ENCODE assay signal across 8 cellular contexts in the genomic region with DNA sequence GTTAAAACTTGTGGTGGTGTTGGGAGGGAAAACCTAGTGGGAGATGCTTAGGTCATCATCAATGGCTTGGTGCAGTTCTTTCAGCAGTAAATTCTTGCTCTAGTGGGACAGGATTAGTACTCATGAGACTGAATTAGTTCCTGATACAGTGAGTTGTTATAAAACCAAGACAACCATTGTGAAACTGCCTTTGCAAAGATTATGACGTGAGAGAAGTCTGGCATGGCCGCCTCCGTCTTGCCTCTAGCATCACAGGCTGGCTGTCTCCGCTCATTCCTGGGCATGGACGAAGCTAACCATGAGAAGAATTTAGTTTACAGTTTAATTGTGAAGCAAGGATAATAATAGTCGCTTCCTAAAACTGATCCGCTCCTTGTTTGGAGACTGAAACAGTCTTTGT.
DNase-seq lines count a peak whose midpoint lies in the region; ATAC-seq and TF ChIP-seq lines count a peak whose summit lies in the region.

No MANE protein-coding gene starts in this region.

- no peaks in the 10 kb centered on the region for H3K9me3 ChIP-seq in Panc1 (ENCODE audit: control insufficient read depth, insufficient read depth, low read depth, low read length)
- peaks cover 0 to under 1% of the 10 kb centered on the region in 2 donors for H3K9me3 ChIP-seq in right atrium auricular region

- H3K27ac ChIP-seq in Panc1 (ENCODE audit: low read length) (no peak overlapping the region), right atrium auricular region (no peak overlapping the region), foreskin keratinocyte (no peak overlapping the region)

- no TSS peak for BruUV-seq in Panc1 (replicated peaks; lab: Mats Ljungman, UMichigan)

- H3K27me3 ChIP-seq in Panc1 (ENCODE audit: control insufficient read depth, insufficient read depth, low read length) (no peaks in the 10 kb centered on the region), right atrium auricular region (no peaks in the 10 kb centered on the region), foreskin keratinocyte (no peaks in the 10 kb centered on the region)

- POLR2A ChIA-PET in Panc1 (lab: Charles Lee), result no interaction called here

- ATAC-seq in GM18909 (IDR thresholded peaks at IDR 0.05; ENCODE audit: poor library complexity, unreplicated experiment) (peak; percentile 67), HG02852 (IDR thresholded peaks at IDR 0.05; ENCODE audit: unreplicated experiment) (peak; percentile 78), Panc1 (0 out of 2 replicates have a peak, but pooled peaks have one; percentile 48), foreskin keratinocyte (no peak)

- TF ChIP-seq CTCF in Panc1 (IDR thresholded peaks at IDR 0.05) (no peak), retinal pigment epithelial cell (conservative IDR thresholded peaks at IDR 0.05; ENCODE audit: low read depth, low read length) (no peak), right atrium auricular region (IDR thresholded peaks at IDR 0.05) (no peak), foreskin keratinocyte (conservative IDR thresholded peaks at IDR 0.05) (no peak)

- H3K4me3 ChIP-seq in Panc1 (ENCODE audit: low read depth in 2 of 2, low read length in 2 of 2) (no peak overlapping the region), retinal pigment epithelial cell (ENCODE audit: low read length) (no peak overlapping the region), right atrium auricular region (no peak overlapping the region)

- in situ Hi-C loops in Panc1 (cut with HindIII; ENCODE audit: low pct_unique_long_range_greater_than_20kb, low sequenced_read_pairs), result no loop called here

- intact Hi-C loops in Panc1 (cut with micrococcal nuclease; ENCODE audit: unreplicated experiment), result no loop called here

- H3K36me3 ChIP-seq in Panc1 (ENCODE audit: control insufficient read depth, insufficient read depth, low read length), result no peaks in the 10 kb centered on the region
- H3K36me3 ChIP-seq in right atrium auricular region, result no peaks in the 10 kb centered on the region

- DNase-seq in Panc1 (ENCODE audit: low read depth, low spot score), result no peak
- peak; percentile 94 for DNase-seq in retinal pigment epithelial cell (ENCODE audit: low read depth)
- no peak for DNase-seq in NCI-H748 (lab: John Stamatoyannopoulos, UW; ENCODE audit: unreplicated experiment)
- no peak for DNase-seq in right atrium auricular region (ENCODE audit: low spot score)
- DNase-seq in foreskin keratinocyte, result no peak
- DNase-seq in NCI-H345 (lab: John Stamatoyannopoulos, UW), result no peak

- CTCF ChIA-PET in Panc1 (lab: Charles Lee), result interaction anchor here (0.6 kb wide), 1 partner anchor 267 kb away, joined by 3 read pairs; no protein-coding TSS in a partner anchor

- H3K4me1 ChIP-seq in Panc1 (ENCODE audit: control insufficient read depth, insufficient read depth, low read length) (no peaks in the 10 kb centered on the region), right atrium auricular region (no peaks in the 10 kb centered on the region), foreskin keratinocyte (peaks cover 7% of the 10 kb centered on the region)
